ENCODE assay signal across 1 cellular context in the genomic region with DNA sequence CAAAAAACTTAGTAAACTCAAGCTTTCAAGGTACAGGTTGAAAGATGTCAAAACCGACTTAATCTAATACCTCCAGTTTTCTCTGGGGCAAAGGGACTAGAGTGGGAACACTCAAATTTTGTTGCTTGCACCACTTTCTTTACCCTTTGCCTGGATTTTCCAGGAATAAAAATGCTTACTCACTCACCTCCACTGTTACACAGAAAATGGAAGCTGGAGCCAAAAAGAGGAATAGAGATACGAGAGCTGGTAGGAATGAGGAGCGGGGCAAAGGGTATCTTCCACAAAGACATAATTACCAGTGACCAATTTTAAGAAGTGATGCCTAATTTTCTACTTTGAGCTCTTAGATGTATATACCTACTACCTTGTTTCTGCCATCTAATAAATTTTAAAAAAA.
TF ChIP-seq lines count a peak whose summit lies in the region.

No MANE protein-coding gene starts in this region.

TF ChIP-seq in K562, 482 proteins besides CTCF, POLR2A, EP300 and RAD21 (continued from another document):
- TF ChIP-seq ARHGAP35 (IDR thresholded peaks at IDR 0.05; ENCODE audit: partially characterized antibody), result no peak
- peak; percentile 21; the same call in 1 of the 2 replicates for TF ChIP-seq MAFG (tag; conservative IDR thresholded peaks at IDR 0.05)
- TF ChIP-seq BRF2 (IDR thresholded peaks at IDR 0.05; ENCODE audit: borderline replicate concordance, insufficient read depth, insufficient read length), result no peak
